ENCODE assay signal across 8 cellular contexts in the genomic region with DNA sequence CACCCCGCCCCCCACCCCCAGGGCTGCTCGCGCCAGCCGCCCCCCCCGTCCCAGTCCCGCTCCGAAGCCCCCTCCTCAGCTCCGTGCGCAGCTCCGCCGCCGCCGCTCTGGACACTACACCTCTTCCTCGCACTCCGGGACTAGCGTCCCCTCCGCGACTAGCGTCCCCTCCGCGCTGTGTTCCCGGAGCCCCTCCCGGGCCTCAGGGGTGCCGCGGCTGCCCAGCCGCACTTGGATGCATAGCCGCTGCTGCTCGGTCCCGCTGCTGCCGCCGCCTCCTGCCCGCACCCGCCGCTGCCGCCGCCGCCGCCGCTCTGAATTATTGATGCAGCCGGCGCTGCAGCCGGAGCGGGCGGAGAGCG. TPM values are rescaled to one million over a fixed set of nuclear protein-coding genes. Genes with fewer than 3 reads are reported as not detected.
DNase-seq lines count a peak whose midpoint lies in the region; ATAC-seq and TF ChIP-seq lines count a peak whose summit lies in the region.

A gene (minus strand): TSS at position 358 of the 362 bp plus-strand sequence. CDS start 373 bp downstream, outside the sequence.

- TF ChIP-seq EP300 in neural cell (conservative IDR thresholded peaks at IDR 0.05; ENCODE audit: poor library complexity, severe bottlenecking) = no peak

- TF ChIP-seq RAD21 in neural cell (conservative IDR thresholded peaks at IDR 0.05) = no peak

- BruUV-seq in Calu3 (replicated peaks; lab: Mats Ljungman, UMichigan) = no TSS peak

- no peaks in the 10 kb centered on the region for H3K79me2 ChIP-seq in neural cell (replicated peaks; ENCODE audit: insufficient read depth, low read length)

- no peaks in the 10 kb centered on the region for H3K36me3 Mint-ChIP-seq in Calu3 (ENCODE audit: insufficient read depth, unreplicated experiment)

- H3K9me2 ChIP-seq in neural cell (ENCODE audit: insufficient read depth, low read length) = no peaks in the 10 kb centered on the region

- TF ChIP-seq CTCF in Calu3 (IDR thresholded peaks at IDR 0.05; ENCODE audit: unreplicated experiment) (no peak), choroid plexus epithelial cell (conservative IDR thresholded peaks at IDR 0.05; ENCODE audit: low read depth, low read length) (no peak), neural cell (IDR thresholded peaks at IDR 0.05; ENCODE audit: poor library complexity, severe bottlenecking) (no peak), foreskin fibroblast (IDR thresholded peaks at IDR 0.05; ENCODE audit: low read depth, low read length) (no peak)

- DNase-seq in Calu3 = no peak
- no peak for DNase-seq in choroid plexus epithelial cell (ENCODE audit: low read depth)
- no peak for DNase-seq in effector CD4-positive, alpha-beta T cell
- DNase-seq in foreskin fibroblast = no peak
- DNase-seq in ecto neural progenitor cell (ENCODE audit: low spot score) = no peak

- intact Hi-C loops in Calu3 (cut with micrococcal nuclease; ENCODE audit: unreplicated experiment) = no loop called here

- H3K27me3 ChIP-seq in neural cell (ENCODE audit: insufficient read depth, low read depth, low read length) = peaks cover 89% of the 10 kb centered on the region

- no peaks in the 10 kb centered on the region for H3K36me3 ChIP-seq in neural cell (ENCODE audit: insufficient read depth, low read length)

- no peaks in the 10 kb centered on the region for H3K9me3 ChIP-seq in neural cell (ENCODE audit: low read length)

- peak within 1 kb of the TSS; percentile 97 for H3K4me2 ChIP-seq in neural cell (ENCODE audit: low read length)

- H3K4me3 ChIP-seq in choroid plexus epithelial cell (ENCODE audit: low read depth, low read length) = peak within 1 kb of the TSS; percentile 11
- peak within 1 kb of the TSS; percentile 87 for H3K4me3 ChIP-seq in neural cell (ENCODE audit: low read length)
- no peak within 1 kb of the TSS for H3K4me3 ChIP-seq in foreskin fibroblast (ENCODE audit: low read depth in 1 of 2, low read length in 2 of 2)

- H3K4me3 Mint-ChIP-seq in Calu3 (ENCODE audit: low read depth, unreplicated experiment) = no peak within 1 kb of the TSS

- no peaks in the 10 kb centered on the region for H3F3A ChIP-seq in neural cell (ENCODE audit: insufficient read depth, low read length, poor library complexity, severe bottlenecking)

- CTCF ChIA-PET in Calu3 (lab: Charles Lee) = no interaction called here

- no peaks in the 10 kb centered on the region for H3K4me1 Mint-ChIP-seq in Calu3 (ENCODE audit: low read depth, unreplicated experiment)

- peak within 1 kb of the TSS; percentile 51 for H2AFZ ChIP-seq in neural cell (ENCODE audit: low read depth, low read length)

- peak within 1 kb of the TSS; percentile 61 for H3K9ac ChIP-seq in neural cell (ENCODE audit: low read length)

- ATAC-seq in HG02970 (IDR thresholded peaks at IDR 0.05; ENCODE audit: low FRiP score, unreplicated experiment) (peak; percentile 25), HG03108 (IDR thresholded peaks at IDR 0.05; ENCODE audit: unreplicated experiment) (no peak)

- no peak within 1 kb of the TSS for H3K27ac ChIP-seq in neural cell (ENCODE audit: low read length)

- no peaks in the 10 kb centered on the region for H4K20me1 ChIP-seq in neural cell (ENCODE audit: insufficient read depth)

- H3K27me3 Mint-ChIP-seq in Calu3 (ENCODE audit: unreplicated experiment) = peaks cover 33% of the 10 kb centered on the region

- H3K9me3 Mint-ChIP-seq in Calu3 (ENCODE audit: low read depth, unreplicated experiment) = peaks cover 5% of the 10 kb centered on the region

- peak within 1 kb of the TSS; percentile 7 for H3K27ac Mint-ChIP-seq in Calu3 (ENCODE audit: unreplicated experiment)

TF ChIP-seq in neural cell, 6 proteins besides CTCF, POLR2A, EP300 and RAD21:
- TF ChIP-seq, protein P1, sequence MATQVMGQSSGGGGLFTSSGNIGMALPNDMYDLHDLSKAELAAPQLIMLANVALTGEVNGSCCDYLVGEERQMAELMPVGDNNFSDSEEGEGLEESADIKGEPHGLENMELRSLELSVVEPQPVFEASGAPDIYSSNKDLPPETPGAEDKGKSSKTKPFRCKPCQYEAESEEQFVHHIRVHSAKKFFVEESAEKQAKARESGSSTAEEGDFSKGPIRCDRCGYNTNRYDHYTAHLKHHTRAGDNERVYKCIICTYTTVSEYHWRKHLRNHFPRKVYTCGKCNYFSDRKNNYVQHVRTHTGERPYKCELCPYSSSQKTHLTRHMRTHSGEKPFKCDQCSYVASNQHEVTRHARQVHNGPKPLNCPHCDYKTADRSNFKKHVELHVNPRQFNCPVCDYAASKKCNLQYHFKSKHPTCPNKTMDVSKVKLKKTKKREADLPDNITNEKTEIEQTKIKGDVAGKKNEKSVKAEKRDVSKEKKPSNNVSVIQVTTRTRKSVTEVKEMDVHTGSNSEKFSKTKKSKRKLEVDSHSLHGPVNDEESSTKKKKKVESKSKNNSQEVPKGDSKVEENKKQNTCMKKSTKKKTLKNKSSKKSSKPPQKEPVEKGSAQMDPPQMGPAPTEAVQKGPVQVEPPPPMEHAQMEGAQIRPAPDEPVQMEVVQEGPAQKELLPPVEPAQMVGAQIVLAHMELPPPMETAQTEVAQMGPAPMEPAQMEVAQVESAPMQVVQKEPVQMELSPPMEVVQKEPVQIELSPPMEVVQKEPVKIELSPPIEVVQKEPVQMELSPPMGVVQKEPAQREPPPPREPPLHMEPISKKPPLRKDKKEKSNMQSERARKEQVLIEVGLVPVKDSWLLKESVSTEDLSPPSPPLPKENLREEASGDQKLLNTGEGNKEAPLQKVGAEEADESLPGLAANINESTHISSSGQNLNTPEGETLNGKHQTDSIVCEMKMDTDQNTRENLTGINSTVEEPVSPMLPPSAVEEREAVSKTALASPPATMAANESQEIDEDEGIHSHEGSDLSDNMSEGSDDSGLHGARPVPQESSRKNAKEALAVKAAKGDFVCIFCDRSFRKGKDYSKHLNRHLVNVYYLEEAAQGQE (IDR thresholded peaks at IDR 0.05; ENCODE audit: borderline replicate concordance) = no peak
- TF ChIP-seq SMC3 (conservative IDR thresholded peaks at IDR 0.05; ENCODE audit: poor library complexity) = no peak
- TF ChIP-seq POLR2AphosphoS5 (IDR thresholded peaks at IDR 0.05) = peak; percentile 30
- TF ChIP-seq MXI1 (conservative IDR thresholded peaks at IDR 0.05; ENCODE audit: poor library complexity, severe bottlenecking) = no peak
- no peak for TF ChIP-seq TAF1 (IDR thresholded peaks at IDR 0.05; ENCODE audit: low read depth)
- TF ChIP-seq EZH2 (IDR thresholded peaks at IDR 0.05; ENCODE audit: borderline replicate concordance, insufficient read depth, low read length, poor library complexity, severe bottlenecking) = no peak
TF ChIP-seq in neural cell: peak in this region for 1.

RNA-seq across cellular contexts. Expression of the gene that starts here (rescaled TPM):
- not detected in 2 replicates for total RNA-seq in Calu3 (2022)
- 7.7 and 10.5 TPM in 2 replicates for polyA plus RNA-seq in neural cell
- polyA minus RNA-seq in neural cell = 5.1 and 6.7 TPM in 2 replicates

Comparison
In these comparisons a context has a peak if more than half of its experiments do, and no peak if none do; other contexts are left out.
1. H3K4me3 ChIP-seq: peak in choroid plexus epithelial cell (single experiment) and neural cell (single experiment); none in foreskin fibroblast (0 of 2).